ENCODE assay signal across 11 cellular contexts in the genomic region with DNA sequence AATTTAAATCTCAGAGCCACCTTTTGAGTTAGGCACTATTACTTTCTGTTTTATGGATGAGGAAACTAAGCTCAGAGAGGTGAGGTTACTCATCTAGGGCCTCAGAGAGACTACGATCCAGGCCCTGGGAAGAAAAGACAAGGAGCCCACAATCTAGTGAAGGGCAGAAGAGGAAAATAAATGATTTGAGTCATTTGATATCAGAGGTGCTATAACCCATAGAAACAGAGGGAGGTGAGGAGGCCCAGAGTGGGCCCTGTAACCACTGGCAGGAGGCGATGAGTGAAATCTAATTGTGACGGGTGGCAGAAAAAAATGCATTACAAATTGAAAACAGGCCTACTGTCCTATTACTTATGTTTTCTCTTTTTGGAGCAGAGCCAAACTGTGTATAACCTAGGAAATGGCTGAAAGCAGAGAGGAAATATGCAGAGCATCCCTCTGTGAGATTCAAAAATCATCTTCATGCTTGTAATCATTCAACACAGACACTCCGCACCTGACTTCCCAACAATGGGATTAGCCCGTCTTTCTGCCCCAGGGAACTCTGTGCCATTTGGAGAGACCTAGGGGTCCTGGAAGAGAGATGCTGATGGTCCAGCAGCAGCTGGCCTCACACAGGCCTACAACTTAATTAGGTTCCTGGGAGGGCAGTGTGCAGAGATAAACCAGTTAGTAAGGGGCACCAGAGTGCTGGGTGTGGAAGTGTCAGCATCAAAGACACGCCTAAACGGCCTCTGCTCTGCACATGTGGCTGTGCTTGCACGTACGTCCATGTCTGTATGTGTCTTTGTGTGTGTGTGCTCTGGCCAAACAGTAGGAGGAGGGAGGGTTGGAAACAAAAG. TPM values are rescaled to one million over a fixed set of nuclear protein-coding genes. Genes with fewer than 3 reads are reported as not detected.
DNase-seq lines count a peak whose midpoint lies in the region; ATAC-seq and TF ChIP-seq lines count a peak whose summit lies in the region.
"Had no signal": no experiment of that assay in that cellular context is flagged by ENCODE, and none has a peak within 500 bp of the region (broad histone marks: within the 10 kb centered on the region; RNA-seq: fewer than 3 reads in every experiment).

No MANE protein-coding gene starts in this region.

- ATAC-seq in GM23338 (no peak), HG02885 (IDR thresholded peaks at IDR 0.05; ENCODE audit: poor library complexity, unreplicated experiment) (no peak), HG02763 (IDR thresholded peaks at IDR 0.05; ENCODE audit: unreplicated experiment) (no peak)
- ATAC-seq: left lobe of liver; naive thymus-derived CD4-positive, alpha-beta T cell had no signal

- no peaks in the 10 kb centered on the region for H3F3A ChIP-seq in GM23338 (replicated peaks; ENCODE audit: low read depth)

- peaks cover 27% of the 10 kb centered on the region for H3K4me1 Mint-ChIP-seq in GM23338
- H3K4me1 Mint-ChIP-seq in osteocyte (ENCODE audit: unreplicated experiment), result peaks cover 19% of the 10 kb centered on the region
- H3K4me1 Mint-ChIP-seq: naive thymus-derived CD4-positive, alpha-beta T cell had no signal

- no peaks in the 10 kb centered on the region for H4K20me1 ChIP-seq in GM23338 (replicated peaks; ENCODE audit: insufficient read depth)

- no peaks in the 10 kb centered on the region for H3K36me3 Mint-ChIP-seq in GM23338 (ENCODE audit: low read depth)
- no peaks in the 10 kb centered on the region for H3K36me3 Mint-ChIP-seq in osteocyte (ENCODE audit: unreplicated experiment)
- H3K36me3 Mint-ChIP-seq: naive thymus-derived CD4-positive, alpha-beta T cell had no signal

- H3K27ac Mint-ChIP-seq in GM23338 (no peak overlapping the region), osteocyte (ENCODE audit: unreplicated experiment) (peak overlapping the region; percentile 13)

- DNase-seq in GM23338 (ENCODE audit: low spot score) (no peak), RPMI7951 (ENCODE audit: low read depth) (peak; percentile 42), fibroblast of mammary gland (ENCODE audit: low read depth) (peak; percentile 39), osteocyte (ENCODE audit: extremely low spot score, unreplicated experiment) (no peak), HUDEP-2 (lab: John Stamatoyannopoulos, UW; ENCODE audit: unreplicated experiment in 76 of 76) (no peak)
- DNase-seq: effector CD4-positive, alpha-beta T cell; head of caudate nucleus; naive thymus-derived CD4-positive, alpha-beta T cell had no signal

- H3K27me3 ChIP-seq in GM23338 (ENCODE audit: insufficient read depth), result no peaks in the 10 kb centered on the region

- no peaks in the 10 kb centered on the region for H3K79me2 ChIP-seq in GM23338 (replicated peaks; ENCODE audit: insufficient read depth)

- H3K4me3 ChIP-seq in GM23338 (no peak overlapping the region), fibroblast of mammary gland (ENCODE audit: control insufficient read depth, low read depth, low read length) (no peak overlapping the region)

- no peak overlapping the region for H3K4me3 Mint-ChIP-seq in GM23338
- H3K4me3 Mint-ChIP-seq in osteocyte (ENCODE audit: unreplicated experiment), result no peak overlapping the region
- H3K4me3 Mint-ChIP-seq: naive thymus-derived CD4-positive, alpha-beta T cell had no signal

- no peak for TF ChIP-seq CTCF in GM23338 (conservative IDR thresholded peaks at IDR 0.05; ENCODE audit: low read depth in 2 of 2)
- no peak for TF ChIP-seq CTCF in fibroblast of mammary gland (conservative IDR thresholded peaks at IDR 0.05; ENCODE audit: control insufficient read depth, insufficient read depth, low read depth, low read length)
- TF ChIP-seq CTCF in osteocyte (IDR thresholded peaks at IDR 0.05), result no peak

- H3K27me3 Mint-ChIP-seq in GM23338 (ENCODE audit: insufficient read depth, low read depth, poor library complexity) (peaks cover 7% of the 10 kb centered on the region), osteocyte (ENCODE audit: unreplicated experiment) (peaks cover 20% of the 10 kb centered on the region)

- H3K4me2 ChIP-seq in GM23338, result no peak overlapping the region

- H3K9me3 Mint-ChIP-seq in GM23338 (no peaks in the 10 kb centered on the region), osteocyte (ENCODE audit: unreplicated experiment) (no peaks in the 10 kb centered on the region)
- H3K9me3 Mint-ChIP-seq: naive thymus-derived CD4-positive, alpha-beta T cell had no signal

- H3K9me2 ChIP-seq in GM23338 (ENCODE audit: insufficient read depth), result peaks cover 3% of the 10 kb centered on the region; the same call in 1 of the 2 replicates

- H3K4me1 ChIP-seq in GM23338 (ENCODE audit: insufficient read depth), result no peaks in the 10 kb centered on the region; the same call in none of the 2 replicates

- H2AFZ ChIP-seq in GM23338, result peak overlapping the region; percentile 75

- no peaks in the 10 kb centered on the region for H3K36me3 ChIP-seq in GM23338 (ENCODE audit: insufficient read depth)

- H3K27ac ChIP-seq in GM23338 (ENCODE audit: low read depth), result no peak overlapping the region

TF ChIP-seq in GM23338, 12 proteins besides CTCF, POLR2A, EP300 and RAD21:
- no peak for TF ChIP-seq NANOG (IDR thresholded peaks at IDR 0.05; ENCODE audit: borderline replicate concordance)
- no peak for TF ChIP-seq STAT1 (IDR thresholded peaks at IDR 0.05; ENCODE audit: unreplicated experiment)
- TF ChIP-seq, protein P1, sequence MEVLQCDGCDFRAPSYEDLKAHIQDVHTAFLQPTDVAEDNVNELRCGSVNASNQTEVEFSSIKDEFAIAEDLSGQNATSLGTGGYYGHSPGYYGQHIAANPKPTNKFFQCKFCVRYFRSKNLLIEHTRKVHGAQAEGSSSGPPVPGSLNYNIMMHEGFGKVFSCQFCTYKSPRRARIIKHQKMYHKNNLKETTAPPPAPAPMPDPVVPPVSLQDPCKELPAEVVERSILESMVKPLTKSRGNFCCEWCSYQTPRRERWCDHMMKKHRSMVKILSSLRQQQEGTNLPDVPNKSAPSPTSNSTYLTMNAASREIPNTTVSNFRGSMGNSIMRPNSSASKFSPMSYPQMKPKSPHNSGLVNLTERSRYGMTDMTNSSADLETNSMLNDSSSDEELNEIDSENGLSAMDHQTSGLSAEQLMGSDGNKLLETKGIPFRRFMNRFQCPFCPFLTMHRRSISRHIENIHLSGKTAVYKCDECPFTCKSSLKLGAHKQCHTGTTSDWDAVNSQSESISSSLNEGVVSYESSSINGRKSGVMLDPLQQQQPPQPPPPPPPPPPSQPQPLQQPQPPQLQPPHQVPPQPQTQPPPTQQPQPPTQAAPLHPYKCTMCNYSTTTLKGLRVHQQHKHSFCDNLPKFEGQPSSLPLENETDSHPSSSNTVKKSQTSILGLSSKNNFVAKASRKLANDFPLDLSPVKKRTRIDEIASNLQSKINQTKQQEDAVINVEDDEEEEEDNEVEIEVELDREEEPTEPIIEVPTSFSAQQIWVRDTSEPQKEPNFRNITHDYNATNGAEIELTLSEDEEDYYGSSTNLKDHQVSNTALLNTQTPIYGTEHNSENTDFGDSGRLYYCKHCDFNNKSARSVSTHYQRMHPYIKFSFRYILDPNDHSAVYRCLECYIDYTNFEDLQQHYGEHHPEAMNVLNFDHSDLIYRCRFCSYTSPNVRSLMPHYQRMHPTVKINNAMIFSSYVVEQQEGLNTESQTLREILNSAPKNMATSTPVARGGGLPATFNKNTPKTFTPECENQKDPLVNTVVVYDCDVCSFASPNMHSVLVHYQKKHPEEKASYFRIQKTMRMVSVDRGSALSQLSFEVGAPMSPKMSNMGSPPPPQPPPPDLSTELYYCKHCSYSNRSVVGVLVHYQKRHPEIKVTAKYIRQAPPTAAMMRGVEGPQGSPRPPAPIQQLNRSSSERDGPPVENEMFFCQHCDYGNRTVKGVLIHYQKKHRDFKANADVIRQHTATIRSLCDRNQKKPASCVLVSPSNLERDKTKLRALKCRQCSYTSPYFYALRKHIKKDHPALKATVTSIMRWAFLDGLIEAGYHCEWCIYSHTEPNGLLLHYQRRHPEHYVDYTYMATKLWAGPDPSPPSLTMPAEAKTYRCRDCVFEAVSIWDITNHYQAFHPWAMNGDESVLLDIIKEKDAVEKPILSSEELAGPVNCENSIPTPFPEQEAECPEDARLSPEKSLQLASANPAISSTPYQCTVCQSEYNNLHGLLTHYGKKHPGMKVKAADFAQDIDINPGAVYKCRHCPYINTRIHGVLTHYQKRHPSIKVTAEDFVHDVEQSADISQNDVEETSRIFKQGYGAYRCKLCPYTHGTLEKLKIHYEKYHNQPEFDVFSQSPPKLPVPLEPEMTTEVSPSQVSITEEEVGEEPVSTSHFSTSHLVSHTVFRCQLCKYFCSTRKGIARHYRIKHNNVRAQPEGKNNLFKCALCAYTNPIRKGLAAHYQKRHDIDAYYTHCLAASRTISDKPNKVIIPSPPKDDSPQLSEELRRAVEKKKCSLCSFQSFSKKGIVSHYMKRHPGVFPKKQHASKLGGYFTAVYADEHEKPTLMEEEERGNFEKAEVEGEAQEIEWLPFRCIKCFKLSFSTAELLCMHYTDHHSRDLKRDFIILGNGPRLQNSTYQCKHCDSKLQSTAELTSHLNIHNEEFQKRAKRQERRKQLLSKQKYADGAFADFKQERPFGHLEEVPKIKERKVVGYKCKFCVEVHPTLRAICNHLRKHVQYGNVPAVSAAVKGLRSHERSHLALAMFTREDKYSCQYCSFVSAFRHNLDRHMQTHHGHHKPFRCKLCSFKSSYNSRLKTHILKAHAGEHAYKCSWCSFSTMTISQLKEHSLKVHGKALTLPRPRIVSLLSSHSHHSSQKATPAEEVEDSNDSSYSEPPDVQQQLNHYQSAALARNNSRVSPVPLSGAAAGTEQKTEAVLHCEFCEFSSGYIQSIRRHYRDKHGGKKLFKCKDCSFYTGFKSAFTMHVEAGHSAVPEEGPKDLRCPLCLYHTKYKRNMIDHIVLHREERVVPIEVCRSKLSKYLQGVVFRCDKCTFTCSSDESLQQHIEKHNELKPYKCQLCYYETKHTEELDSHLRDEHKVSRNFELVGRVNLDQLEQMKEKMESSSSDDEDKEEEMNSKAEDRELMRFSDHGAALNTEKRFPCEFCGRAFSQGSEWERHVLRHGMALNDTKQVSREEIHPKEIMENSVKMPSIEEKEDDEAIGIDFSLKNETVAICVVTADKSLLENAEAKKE (CRISPR knock-in tag; IDR thresholded peaks at IDR 0.05), result no peak

RNA-seq across cellular contexts. Expression of a gene that starts 41.9 kb away (rescaled TPM):
- 0.50 and 1.2 TPM in 2 replicates for total RNA-seq in GM23338 (2014; rRNA removed; shearing (Covaris generic))
- polyA plus RNA-seq in GM23338 (2016; fragmentation: Nextera tagmentation; extraction: Ambion mirVana), result 0.16 and 0.31 TPM in 2 replicates
- total RNA-seq in RPMI7951 (2014; rRNA removed; shearing (Covaris generic)), result not detected in 2 replicates
- 2.3 and 3.0 TPM in 2 replicates for total RNA-seq in osteocyte
- polyA plus RNA-seq: naive thymus-derived CD4-positive, alpha-beta T cell had no signal

Comparison
In these comparisons a context has a peak if more than half of its experiments do, and no peak if none do; other contexts are left out.
1. DNase-seq: peak in RPMI7951 (single experiment) and fibroblast of mammary gland (single experiment); none in GM23338 (single experiment), osteocyte (single experiment) and HUDEP-2 (0 of 76).